ENCODE assay signal across 8 cellular contexts in genomic region chr7:75637854-75638606, GRCh38.
DNase-seq lines count a peak whose midpoint lies in the region; ATAC-seq and TF ChIP-seq lines count a peak whose summit lies in the region.

No MANE protein-coding gene starts in this region.

- no peak overlapping the region for H3K4ac ChIP-seq in H9 (ENCODE audit: low read depth, low read length)

- H3K9ac ChIP-seq in H9 (ENCODE audit: extremely low read depth, insufficient read length, low read length) (peak overlapping the region; percentile 88), iPS-15b (ENCODE audit: low read depth, low read length) (peak overlapping the region; percentile 81), smooth muscle cell (ENCODE audit: low read depth) (no peak overlapping the region)

- H3K23me2 ChIP-seq in H9 (ENCODE audit: insufficient read length, low read depth, low read length, poor library complexity, severe bottlenecking) = peaks cover 19% of the 10 kb centered on the region

- H3K56ac ChIP-seq in H9 (ENCODE audit: insufficient read length, low read depth, low read length) = no peak overlapping the region

- peak overlapping the region; percentile 83 for H3K18ac ChIP-seq in H9 (ENCODE audit: insufficient read length, low read depth, low read length)

- peaks cover 35 to 48% of the 10 kb centered on the region in 2 experiments for H3K4me1 Mint-ChIP-seq in H9
- peaks cover 9% of the 10 kb centered on the region for H3K4me1 Mint-ChIP-seq in activated T-helper 17 cell treated with anti-CD3 and anti-CD28 coated beads, Interleukin-2, amount 50 U/mL, for 72 hours

- no peaks in the 10 kb centered on the region; a peak in 1 of 5 replicates for H3K9me3 Mint-ChIP-seq in H9
- no peaks in the 10 kb centered on the region for H3K9me3 Mint-ChIP-seq in activated T-helper 17 cell treated with anti-CD3 and anti-CD28 coated beads, Interleukin-2, amount 50 U/mL, for 72 hours

- H3K36me3 ChIP-seq in iPS-15b (ENCODE audit: control insufficient read depth, insufficient read depth, low read length) (peaks cover under 1% of the 10 kb centered on the region), smooth muscle cell (ENCODE audit: low read depth) (no peaks in the 10 kb centered on the region)

- H2AFZ ChIP-seq in H9 (ENCODE audit: low read length) (no peak overlapping the region), smooth muscle cell (ENCODE audit: low read depth) (peak overlapping the region; percentile 69)

- DNase-seq in H9 (no peak), smooth muscle cell (lab: John Stamatoyannopoulos, UW; ENCODE audit: unreplicated experiment) (no peak), NCI-H146 (lab: John Stamatoyannopoulos, UW) (no peak), H4 (ENCODE audit: low spot score) (no peak)
- no peak for DNase-seq in activated CD4-positive, alpha-beta T cell treated with anti-CD3 and anti-CD28 coated beads, Interleukin-2, amount 50 U/mL, for 1 hour

- H3K36me3 Mint-ChIP-seq in H9 (ENCODE audit: insufficient read depth in 1 of 3, low read depth in 3 of 3) = peaks cover 19 to 26% (median 22%) of the 10 kb centered on the region in 3 experiments; a peak in 6 of 7 replicates
- no peaks in the 10 kb centered on the region for H3K36me3 Mint-ChIP-seq in activated T-helper 17 cell treated with anti-CD3 and anti-CD28 coated beads, Interleukin-2, amount 50 U/mL, for 72 hours (ENCODE audit: low read depth)

- H3K4me1 ChIP-seq in H9 (ENCODE audit: insufficient read depth, low read length) (peaks cover 5% of the 10 kb centered on the region; the same call in 1 of the 2 replicates), iPS-15b (ENCODE audit: control insufficient read depth, insufficient read depth, low read length) (peaks cover 10% of the 10 kb centered on the region), smooth muscle cell (ENCODE audit: low read depth) (no peaks in the 10 kb centered on the region)

- H2BK15ac ChIP-seq in H9 (ENCODE audit: low read depth, low read length) = no peak overlapping the region

- no peak for TF ChIP-seq CTCF in H9 (conservative IDR thresholded peaks at IDR 0.05)
- TF ChIP-seq CTCF in smooth muscle cell (IDR thresholded peaks at IDR 0.05; ENCODE audit: borderline replicate concordance, insufficient read depth, poor library complexity, severe bottlenecking) = no peak

- peaks cover 15% of the 10 kb centered on the region for H3K79me1 ChIP-seq in H9 (ENCODE audit: insufficient read depth, low read depth, low read length, poor library complexity, severe bottlenecking)

- no peak overlapping the region for H2BK20ac ChIP-seq in H9 (ENCODE audit: low read depth, low read length, poor library complexity, severe bottlenecking)

- no peak overlapping the region for H2BK5ac ChIP-seq in H9 (ENCODE audit: insufficient read length, low read length)

- no peak overlapping the region for H4K8ac ChIP-seq in H9 (replicated peaks; ENCODE audit: insufficient read length, low read depth, low read length)

- ATAC-seq in activated T-helper 17 cell treated with anti-CD3 and anti-CD28 coated beads, Interleukin-2, amount 50 U/mL, for 72 hours (replicated peaks) = no peak
- no peak for ATAC-seq in HG02840 (IDR thresholded peaks at IDR 0.05; ENCODE audit: low FRiP score, unreplicated experiment)

- WGBS in H9 (ENCODE audit: extremely low coverage, insufficient read length, low lambda C conversion rate) = no CpG with 5 or more reads among the region's 14 CpGs
- 32% methylated on average over 14 of the region's 14 CpGs for WGBS in smooth muscle cell (ENCODE audit: low lambda C conversion rate)

- H2AK5ac ChIP-seq in H9 (ENCODE audit: insufficient read length, low read length) = no peak overlapping the region

- H3K4me2 ChIP-seq in H9 (ENCODE audit: insufficient read depth, insufficient read length, low read length) (peak overlapping the region; percentile 86), smooth muscle cell (peak overlapping the region; percentile 99)

- peak overlapping the region; percentile 50 for H2BK120ac ChIP-seq in H9 (ENCODE audit: low read depth, low read length, poor library complexity, severe bottlenecking)

- no peaks in the 10 kb centered on the region for H3F3A ChIP-seq in smooth muscle cell (ENCODE audit: low read depth)

- H3K27ac Mint-ChIP-seq in H9 = peak overlapping the region; percentile 91 to 99 (median 95)
- H3K27ac Mint-ChIP-seq in activated T-helper 17 cell treated with anti-CD3 and anti-CD28 coated beads, Interleukin-2, amount 50 U/mL, for 72 hours = no peak overlapping the region

- H3K27me3 Mint-ChIP-seq in H9 (ENCODE audit: low read depth) = no peaks in the 10 kb centered on the region; the same call in 1 of the 2 replicates
- H3K27me3 Mint-ChIP-seq in activated T-helper 17 cell treated with anti-CD3 and anti-CD28 coated beads, Interleukin-2, amount 50 U/mL, for 72 hours = no peaks in the 10 kb centered on the region

- H3K79me2 ChIP-seq in H9 (ENCODE audit: insufficient read depth, low read length) (peaks cover 20% of the 10 kb centered on the region; the same call in 1 of the 2 replicates), smooth muscle cell (ENCODE audit: low read depth) (no peaks in the 10 kb centered on the region)

- peak overlapping the region; percentile 29 for H3K27ac ChIP-seq in H9 (ENCODE audit: insufficient read length, low read depth, low read length)
- no peak overlapping the region for H3K27ac ChIP-seq in smooth muscle cell (ENCODE audit: low read depth)

- H2BK12ac ChIP-seq in H9 (ENCODE audit: insufficient read length, low read depth, low read length) = no peak overlapping the region

- no peaks in the 10 kb centered on the region for H3K27me3 ChIP-seq in H9 (ENCODE audit: insufficient read depth, low read length)
- no peaks in the 10 kb centered on the region for H3K27me3 ChIP-seq in iPS-15b (ENCODE audit: control insufficient read depth, insufficient read depth, low read length)
- no peaks in the 10 kb centered on the region for H3K27me3 ChIP-seq in smooth muscle cell (ENCODE audit: low read depth)

- H3T11ph ChIP-seq in H9 (ENCODE audit: low read length) = no peak overlapping the region

- no peaks in the 10 kb centered on the region for H4K20me1 ChIP-seq in H9 (ENCODE audit: control insufficient read depth, insufficient read depth, insufficient read length)
- no peaks in the 10 kb centered on the region for H4K20me1 ChIP-seq in smooth muscle cell (ENCODE audit: low read depth)

- H4K5ac ChIP-seq in H9 (ENCODE audit: insufficient read length, low read depth, low read length) = no peak overlapping the region

- peak overlapping the region; percentile 93 to 96 for H3K4me3 Mint-ChIP-seq in H9
- H3K4me3 Mint-ChIP-seq in activated T-helper 17 cell treated with anti-CD3 and anti-CD28 coated beads, Interleukin-2, amount 50 U/mL, for 72 hours = peak overlapping the region; percentile 29

- H4K91ac ChIP-seq in H9 (ENCODE audit: insufficient read length, low read depth, low read length) = no peak overlapping the region

- H3K4me3 ChIP-seq in iPS-15b (ENCODE audit: low read depth, low read length) = peak overlapping the region; percentile 96
- peak overlapping the region; percentile 87 for H3K4me3 ChIP-seq in smooth muscle cell

- peak overlapping the region; percentile 91 for H3K14ac ChIP-seq in H9 (ENCODE audit: insufficient read depth, low read length)

- H3K23ac ChIP-seq in H9 (ENCODE audit: insufficient read length, low read depth, low read length) = no peak overlapping the region

- no peaks in the 10 kb centered on the region for H3K9me3 ChIP-seq in H9 (ENCODE audit: control insufficient read depth, low read depth, low read length)
- no peaks in the 10 kb centered on the region for H3K9me3 ChIP-seq in iPS-15b (ENCODE audit: control insufficient read depth, insufficient read depth, low read length)
- no peaks in the 10 kb centered on the region for H3K9me3 ChIP-seq in smooth muscle cell (replicated peaks; ENCODE audit: low read depth)
